ENCODE assay signal across 14 cellular contexts in the genomic region with DNA sequence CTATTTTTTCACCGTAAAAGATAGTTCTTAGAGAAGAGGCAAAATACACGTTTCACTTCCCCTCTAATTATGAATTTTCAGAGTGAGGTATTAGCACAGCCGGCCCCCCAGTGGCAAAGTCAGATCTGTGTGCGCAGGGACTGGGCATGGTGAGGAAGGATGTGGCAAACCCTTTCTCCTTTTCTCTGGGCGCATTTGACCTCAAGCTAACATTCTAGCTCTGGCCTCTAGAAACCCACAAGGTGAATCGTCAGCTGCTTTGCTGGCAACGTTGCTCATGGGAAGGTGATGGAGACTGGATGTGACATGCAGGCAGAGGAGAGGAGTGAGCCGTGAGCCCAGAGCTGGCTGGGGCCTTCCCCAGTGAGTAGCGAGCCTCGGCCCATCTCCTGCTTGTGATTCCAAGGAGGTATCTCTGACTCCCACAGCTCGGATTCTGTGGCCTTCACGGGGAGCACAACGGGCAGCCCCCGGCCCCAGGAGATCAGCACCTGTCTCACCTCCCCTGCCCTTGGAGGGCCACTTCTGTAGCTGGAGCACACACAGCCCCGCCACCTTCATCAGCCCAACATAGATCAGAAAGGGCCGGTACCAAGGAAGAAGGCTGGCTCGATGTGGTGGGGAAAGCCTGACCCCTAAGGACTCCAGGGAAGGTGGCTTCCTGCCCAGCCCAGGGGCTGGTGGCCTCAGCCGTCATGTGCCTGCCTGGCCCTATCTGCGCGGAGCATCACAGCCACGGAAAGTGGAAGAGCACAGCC.
DNase-seq lines count a peak whose midpoint lies in the region; ATAC-seq, FAIRE-seq and TF ChIP-seq lines count a peak whose summit lies in the region.
"Had no signal": no experiment of that assay in that cellular context is flagged by ENCODE, and none has a peak within 500 bp of the region (broad histone marks: within the 10 kb centered on the region; RNA-seq: fewer than 3 reads in every experiment).

No MANE protein-coding gene starts in this region.

- 73 to 80% (median 73%) methylated on average over 21 of the region's 21 CpGs for WGBS in small intestine, 3 donors

- peak; percentile 78 for ATAC-seq in GM19395 (IDR thresholded peaks at IDR 0.05; ENCODE audit: unreplicated experiment)
- peak; percentile 85 for ATAC-seq in HG03108 (IDR thresholded peaks at IDR 0.05; ENCODE audit: unreplicated experiment)
- ATAC-seq: activated T-cell treated with anti-CD3 and anti-CD28 coated beads, Interleukin-2, amount 50 U/mL, for 4 hours had no signal

- no peak for DNase-seq in GM12892 (ENCODE audit: insufficient read length)
- DNase-seq in UCSD-AML1 (lab: John Stamatoyannopoulos, UW; ENCODE audit: unreplicated experiment), result peak; percentile 20
- no peak for DNase-seq in ecto neural progenitor cell (ENCODE audit: low spot score)
- no peak for DNase-seq in SW 1271 (lab: John Stamatoyannopoulos, UW)
- DNase-seq in small intestine, result no peak
- no peak for DNase-seq in NCI-H1930 (lab: John Stamatoyannopoulos, UW)
- DNase-seq: activated T-cell treated with anti-CD3 and anti-CD28 coated beads, Interleukin-2, amount 50 U/mL, for 4 hours; aorta; dermis blood vessel endothelial cell; EL; NCI-H1048 had no signal

- TF ChIP-seq POLR2A in GM12892 (IDR thresholded peaks at IDR 0.05; ENCODE audit: low read depth, low read length), result peak; percentile 19; the same call in 1 of the 2 replicates

- no peaks in the 10 kb centered on the region for H3K4me1 ChIP-seq in small intestine (ENCODE audit: control insufficient read depth in 2 of 2, insufficient read depth in 1 of 2, low read depth in 1 of 2, low read length in 1 of 2)

- H3K9me3 ChIP-seq in small intestine (ENCODE audit: control insufficient read depth, low read depth), result no peaks in the 10 kb centered on the region

- H3K27ac ChIP-seq in small intestine (ENCODE audit: low read depth in 1 of 2, low read length in 1 of 2), result no peak overlapping the region
- H3K27ac ChIP-seq: C4-2B had no signal

- no peaks in the 10 kb centered on the region for H3K27me3 ChIP-seq in small intestine (ENCODE audit: control insufficient read depth in 2 of 2, insufficient read depth in 2 of 2, low read length in 2 of 2)

- no peaks in the 10 kb centered on the region for H3K36me3 ChIP-seq in small intestine (ENCODE audit: control insufficient read depth in 2 of 2, insufficient read depth in 2 of 2, low read length in 2 of 2)

- H3K4me3 ChIP-seq in small intestine (ENCODE audit: low read depth in 1 of 2, low read length in 2 of 2), result no peak overlapping the region

- FAIRE-seq in GM12892 (lab: Jason Lieb, UNC) (no peak), small intestine (lab: Jason Lieb, UNC) (no peak)
